In genomic region chr4:7672601-7673000, GRCh38 we compare ENCODE assay signal across 20 cellular contexts.
"Had no signal": no experiment of that assay in that cellular context is flagged by ENCODE, and none has a peak within 500 bp of the region (broad histone marks: within the 10 kb centered on the region; RNA-seq: fewer than 3 reads in every experiment).

No MANE protein-coding gene starts in this region.

- H3K4me3 ChIP-seq: hepatocyte, left ventricle myocardium inferior, lower lobe of right lung, ovary, right atrium auricular region had no signal

- H3K4me1 Mint-ChIP-seq: endodermal cell, memory B cell had no signal

- H3K27ac Mint-ChIP-seq: endodermal cell, memory B cell, mesothelial cell of epicardium, natural killer cell had no signal

- H3K36me3 ChIP-seq: left ventricle myocardium inferior, lower lobe of right lung, ovary, right atrium auricular region had no signal

- H3K36me3 Mint-ChIP-seq: memory B cell had no signal

- DNase-seq: dermis blood vessel endothelial cell; effector CD4-positive, alpha-beta T cell; endodermal cell; erythroblast; foreskin melanocyte; head of caudate nucleus; kidney; left cardiac atrium; left ventricle myocardium inferior; lower lobe of right lung; natural killer cell; ovary; small intestine; stimulated activated CD4-positive, alpha-beta T cell treated with anti-CD3 and anti-CD28 coated beads, Interleukin-12 subunit alpha, Interleukin-12 subunit beta, amount 100 ng/mL, for 4 hours; stimulated activated naive CD4-positive, alpha-beta T cell had no signal

- H3K4me2 ChIP-seq: hepatocyte had no signal

- H3K27me3 ChIP-seq: hepatocyte, ovary, right atrium auricular region had no signal

- H3K9me3 ChIP-seq: lower lobe of right lung, ovary had no signal

- ATAC-seq: left cardiac atrium, lower lobe of right lung, natural killer cell had no signal

- H3K79me2 ChIP-seq: hepatocyte had no signal

- H3K27ac ChIP-seq: hepatocyte, left ventricle myocardium inferior, lower lobe of right lung, ovary, right atrium auricular region had no signal

- H3K4me1 ChIP-seq: left ventricle myocardium inferior, lower lobe of right lung, right atrium auricular region had no signal

- H2AFZ ChIP-seq: hepatocyte had no signal

- H3K4me3 Mint-ChIP-seq: endodermal cell, memory B cell, mesothelial cell of epicardium, natural killer cell, neural crest cell had no signal
